13 cellular contexts compared by ENCODE assay signal in the genomic region with DNA sequence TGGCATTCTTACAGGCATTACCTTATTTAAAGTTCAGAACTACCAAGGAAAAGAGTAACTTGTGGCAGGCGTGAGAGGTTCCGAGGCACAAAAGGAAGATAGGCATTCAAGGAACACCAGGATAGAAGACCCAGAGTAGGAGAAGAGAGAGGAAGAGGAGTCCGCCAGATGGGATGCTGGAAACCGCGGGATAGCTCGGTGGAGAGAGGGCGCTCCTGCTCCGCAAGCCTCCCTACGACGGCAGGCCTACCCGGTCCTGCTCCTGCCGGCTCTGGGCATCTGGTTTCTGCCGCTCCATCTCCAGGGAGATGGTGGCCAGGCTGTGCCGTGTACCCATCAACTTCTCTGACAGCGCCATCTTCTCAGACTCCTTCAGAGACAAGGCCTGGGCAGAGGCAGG. TPM values are rescaled to one million over a fixed set of nuclear protein-coding genes. Genes with fewer than 3 reads are reported as not detected.
DNase-seq lines count a peak whose midpoint lies in the region; ATAC-seq, FAIRE-seq and TF ChIP-seq lines count a peak whose summit lies in the region.
"Had no signal": no experiment of that assay in that cellular context is flagged by ENCODE, and none has a peak within 500 bp of the region (broad histone marks: within the 10 kb centered on the region; RNA-seq: fewer than 3 reads in every experiment).

No MANE protein-coding gene starts in this region.

- H3K4me3 ChIP-seq in brain microvascular endothelial cell (ENCODE audit: low read depth, low read length), result no peak overlapping the region
- no peak overlapping the region for H3K4me3 ChIP-seq in HepG2 (replicated peaks in 1 of 3; ENCODE audit: insufficient read depth in 1 of 3, low read depth in 2 of 3, low read length in 3 of 3)
- H3K4me3 ChIP-seq: tibial artery had no signal

- H3K4me3 Mint-ChIP-seq in activated T-cell treated with anti-CD3 and anti-CD28 coated beads, Interleukin-2, amount 50 U/mL, for 24 hours, result no peak overlapping the region
- no peak overlapping the region for H3K4me3 Mint-ChIP-seq in activated T-cell treated with anti-CD3 and anti-CD28 coated beads, Interleukin-2, amount 50 U/mL, for 4 hours
- H3K4me3 Mint-ChIP-seq: activated T-cell treated with anti-CD3 and anti-CD28 coated beads, Interleukin-2, amount 50 U/mL, for 72 hours had no signal

- no peaks in the 10 kb centered on the region for H4K20me1 ChIP-seq in HepG2 (ENCODE audit: insufficient read depth, low read length)

- no peaks in the 10 kb centered on the region for H3K9me3 ChIP-seq in HepG2 (ENCODE audit: low read length)
- H3K9me3 ChIP-seq: BE2C, tibial artery had no signal

- H3K4me2 ChIP-seq in HepG2 (ENCODE audit: low read depth, low read length), result no peak overlapping the region

- H3K27me3 Mint-ChIP-seq in activated T-cell treated with anti-CD3 and anti-CD28 coated beads, Interleukin-2, amount 50 U/mL, for 24 hours, result no peaks in the 10 kb centered on the region
- H3K27me3 Mint-ChIP-seq in activated T-cell treated with anti-CD3 and anti-CD28 coated beads, Interleukin-2, amount 50 U/mL, for 4 hours (ENCODE audit: low read depth), result no peaks in the 10 kb centered on the region

- H2AFZ ChIP-seq in HepG2 (ENCODE audit: low read length), result no peak overlapping the region

- TF ChIP-seq CTCF in brain microvascular endothelial cell (IDR thresholded peaks at IDR 0.05; ENCODE audit: low read depth, low read length, missing control alignments), result peak; percentile 3
- TF ChIP-seq CTCF in HepG2 (CRISPR knock-in tag; IDR thresholded peaks at IDR 0.05), result peak; percentile 30; the same call in 1 of the 2 replicates

- H3K4me1 ChIP-seq in HepG2 (ENCODE audit: insufficient read depth, low read length), result peaks cover 10% of the 10 kb centered on the region
- H3K4me1 ChIP-seq: BE2C had no signal

- no peaks in the 10 kb centered on the region for H3K36me3 Mint-ChIP-seq in activated T-cell treated with anti-CD3 and anti-CD28 coated beads, Interleukin-2, amount 50 U/mL, for 24 hours (ENCODE audit: low read depth)
- no peaks in the 10 kb centered on the region for H3K36me3 Mint-ChIP-seq in activated T-cell treated with anti-CD3 and anti-CD28 coated beads, Interleukin-2, amount 50 U/mL, for 4 hours (ENCODE audit: insufficient read depth)

- POLR2A ChIA-PET in HepG2 (lab: Yijun Ruan, JAX), result interaction anchor here (0.6 to 1.1 kb wide), 2 partner anchors 19 to 333 kb away, joined by 3 to 4 read pairs; no protein-coding TSS in a partner anchor

- TF ChIP-seq EP300 in HepG2 (IDR thresholded peaks at IDR 0.05; ENCODE audit: low read depth in 2 of 2, low read length in 2 of 2), result no peak
- TF ChIP-seq EP300 in HepG2 (CRISPR knock-in tag; IDR thresholded peaks at IDR 0.05; ENCODE audit: borderline replicate concordance), result no peak

- H3K27me3 ChIP-seq in brain microvascular endothelial cell (replicated peaks), result no peaks in the 10 kb centered on the region
- H3K27me3 ChIP-seq in HepG2 (ENCODE audit: control insufficient read depth in 1 of 2, insufficient read depth in 2 of 2, low read length in 2 of 2), result peaks cover 0 to 1% of the 10 kb centered on the region in 2 experiments; a peak in 1 of 5 replicates
- H3K27me3 ChIP-seq: BE2C, tibial artery had no signal

- TF ChIP-seq RAD21 in HepG2 (CRISPR knock-in tag; IDR thresholded peaks at IDR 0.05), result no peak

- CTCF ChIA-PET in HepG2 (lab: Yijun Ruan, JAX; ENCODE audit: low intra/inter-chr PET ratio, low total read pairs), result interaction anchor here (1.0 kb wide), 1 partner anchor 333 kb away, joined by 4 read pairs; no protein-coding TSS in a partner anchor

- H3K27ac ChIP-seq in brain microvascular endothelial cell, result no peak overlapping the region
- no peak overlapping the region for H3K27ac ChIP-seq in HepG2 (ENCODE audit: extremely low read length, insufficient read depth, low read length)
- H3K27ac ChIP-seq in substantia nigra (ENCODE audit: low read depth, low read length, poor library complexity, severe bottlenecking), result peak overlapping the region; percentile 7
- H3K27ac ChIP-seq: tibial artery had no signal

- no TSS peak for BruUV-seq in HepG2 (replicated peaks; lab: Mats Ljungman, UMichigan)

- intact Hi-C loops in HepG2 (cut with micrococcal nuclease; ENCODE audit: unreplicated experiment), result loop anchor here (1.0 kb wide), 1 partner anchor 333 kb away; no protein-coding TSS in a partner anchor

- WGBS in HepG2 (ENCODE audit: low lambda C conversion rate), result 93% methylated on average over 15 of the region's 15 CpGs

- no peaks in the 10 kb centered on the region for H3K79me2 ChIP-seq in HepG2 (ENCODE audit: insufficient read depth, low read length)

- no peak overlapping the region for H3K27ac Mint-ChIP-seq in activated T-cell treated with anti-CD3 and anti-CD28 coated beads, Interleukin-2, amount 50 U/mL, for 24 hours
- H3K27ac Mint-ChIP-seq: activated T-cell treated with anti-CD3 and anti-CD28 coated beads, Interleukin-2, amount 50 U/mL, for 72 hours had no signal

- TF ChIP-seq POLR2A in HepG2 (IDR thresholded peaks at IDR 0.05; ENCODE audit: insufficient read depth in 1 of 2, low read depth in 2 of 2, low read length in 2 of 2), result no peak

- no peaks in the 10 kb centered on the region for H3K9me3 Mint-ChIP-seq in activated T-cell treated with anti-CD3 and anti-CD28 coated beads, Interleukin-2, amount 50 U/mL, for 24 hours
- no peaks in the 10 kb centered on the region for H3K9me3 Mint-ChIP-seq in activated T-cell treated with anti-CD3 and anti-CD28 coated beads, Interleukin-2, amount 50 U/mL, for 4 hours
- H3K9me3 Mint-ChIP-seq: activated T-cell treated with anti-CD3 and anti-CD28 coated beads, Interleukin-2, amount 50 U/mL, for 72 hours had no signal

- no peak for ATAC-seq in activated T-cell treated with anti-CD3 and anti-CD28 coated beads, Interleukin-2, amount 50 U/mL, for 4 hours
- ATAC-seq in HepG2 (no peak), GM21526 (IDR thresholded peaks at IDR 0.05; ENCODE audit: low FRiP score, unreplicated experiment) (no peak)
- ATAC-seq: activated T-cell treated with anti-CD3 and anti-CD28 coated beads, Interleukin-2, amount 50 U/mL, for 72 hours; left colon had no signal

- H3K4me1 Mint-ChIP-seq in activated T-cell treated with anti-CD3 and anti-CD28 coated beads, Interleukin-2, amount 50 U/mL, for 24 hours (ENCODE audit: low read depth), result no peaks in the 10 kb centered on the region
- no peaks in the 10 kb centered on the region for H3K4me1 Mint-ChIP-seq in activated T-cell treated with anti-CD3 and anti-CD28 coated beads, Interleukin-2, amount 50 U/mL, for 4 hours (ENCODE audit: low read depth)

- H3K36me3 ChIP-seq in brain microvascular endothelial cell (replicated peaks) (peaks cover 10% of the 10 kb centered on the region), HepG2 (replicated peaks in 1 of 2; ENCODE audit: control insufficient read depth in 1 of 2, insufficient read depth in 2 of 2, low read length in 2 of 2) (peaks cover 26 to 45% of the 10 kb centered on the region in 2 experiments; a peak in 4 of 5 replicates)
- H3K36me3 ChIP-seq: BE2C had no signal

- H3K9ac ChIP-seq in HepG2 (ENCODE audit: insufficient read depth, low read depth, low read length), result no peak overlapping the region

- in situ Hi-C loops in brain microvascular endothelial cell (cut with HindIII; ENCODE audit: low pct_ligation_motif_present, low sequenced_read_pairs) (no loop called here), HepG2 (cut with HindIII; ENCODE audit: extremely low pct_ligation_motif_present, low pct_unique_long_range_greater_than_20kb) (no loop called here)

- FAIRE-seq in HepG2 (lab: Jason Lieb, UNC), result no peak

- DNase-seq in activated T-cell treated with anti-CD3 and anti-CD28 coated beads, Interleukin-2, amount 50 U/mL, for 24 hours, result peak; percentile 35
- DNase-seq in activated T-cell treated with anti-CD3 and anti-CD28 coated beads, Interleukin-2, amount 50 U/mL, for 4 hours, result no peak
- DNase-seq in brain microvascular endothelial cell (no peak), HepG2 (ENCODE audit: low spot score) (no peak), substantia nigra (lab: John Stamatoyannopoulos, UW) (peak in 15 of 49 donors; percentile 35 to 64 (median 48)), T-helper 9 cell (no peak), GF-D8 (lab: John Stamatoyannopoulos, UW) (no peak)
- DNase-seq: BE2C, left colon, NCI-H1694 had no signal

RNA-seq across cellular contexts. Expression of gene NBPF1, which starts 5.4 kb away (rescaled TPM):
- 1 to 10 TPM; 4.9 to 8.4 (median 5.8) TPM for total RNA-seq in activated T-cell treated with anti-CD3 and anti-CD28 coated beads, Interleukin-2, amount 50 U/mL, for 4 hours
- 35.6 and 36.2 TPM in 2 replicates for total RNA-seq in HepG2 (2016; rRNA removed; fragmentation: Illumina TruSeq; extraction: Trizol)
- total RNA-seq in HepG2 (2016; cell fraction: cytosol; rRNA removed; fragmentation: Illumina TruSeq; extraction: Trizol; ENCODE audit: low read depth), result 2.8 and 3.7 TPM in 2 replicates
- total RNA-seq in HepG2 (2016; cell fraction: insoluble cytoplasmic fraction; rRNA removed; fragmentation: Illumina TruSeq; extraction: Trizol), result 33.6 and 35.9 TPM in 2 replicates
- 12.7 and 15.7 TPM in 2 replicates for total RNA-seq in HepG2 (2016; cell fraction: membrane; rRNA removed; fragmentation: Illumina TruSeq; extraction: Trizol)
- total RNA-seq in HepG2 (2016; cell fraction: nucleus; rRNA removed; fragmentation: Illumina TruSeq; extraction: Trizol), result 43.1 and 51.6 TPM in 2 replicates
- polyA plus RNA-seq in HepG2 (2011; rRNA removed), result 30.3 and 38.8 TPM in 2 replicates
- 13.9 and 24.8 TPM in 2 replicates for polyA plus RNA-seq in HepG2 (2011; cell fraction: cytosol; rRNA removed)
- 44.1 and 66.8 TPM in 2 replicates for polyA plus RNA-seq in HepG2 (2011; cell fraction: nucleus; rRNA removed)
- 24.2 and 34.4 TPM in 2 replicates for polyA plus RNA-seq in HepG2 (2012)
- 3.5 and 3.8 TPM in 2 replicates for polyA plus RNA-seq in HepG2 (2016; cell fraction: cytosol; fragmentation: Illumina TruSeq; extraction: Trizol; ENCODE audit: low read depth)
- 24.0 and 26.6 TPM in 2 replicates for polyA plus RNA-seq in HepG2 (2016; cell fraction: insoluble cytoplasmic fraction; fragmentation: Illumina TruSeq; extraction: Trizol; ENCODE audit: low read depth)
- polyA plus RNA-seq in HepG2 (2016; cell fraction: membrane; fragmentation: Illumina TruSeq; extraction: Trizol; ENCODE audit: low read depth), result 12.4 and 14.6 TPM in 2 replicates
- 54.4 and 54.5 TPM in 2 replicates for polyA plus RNA-seq in HepG2 (2016; cell fraction: nucleus; fragmentation: Illumina TruSeq; extraction: Trizol; ENCODE audit: insufficient read depth, low read depth)
- polyA minus RNA-seq in HepG2 (2011; rRNA and poly(A)+ RNA removed; ENCODE audit: low replicate concordance), result 29.8 and 35.9 TPM in 2 replicates
- 20.5 and 26.0 TPM in 2 replicates for polyA minus RNA-seq in HepG2 (2011; cell fraction: cytosol; rRNA and poly(A)+ RNA removed)
- 98.8 and 162 TPM in 2 replicates for polyA minus RNA-seq in HepG2 (2011; cell fraction: nucleus; rRNA and poly(A)+ RNA removed)

RNA-seq across cellular contexts. Expression of gene RNU1-3, which starts 48.0 kb away (rescaled TPM):
- 1,000 to 10,000 TPM; 1,321 to 1,622 (median 1,616) TPM for total RNA-seq in activated T-cell treated with anti-CD3 and anti-CD28 coated beads, Interleukin-2, amount 50 U/mL, for 4 hours
- total RNA-seq in HepG2 (2016; rRNA removed; fragmentation: Illumina TruSeq; extraction: Trizol), result 859 and 11,018 TPM in 2 replicates
- total RNA-seq in HepG2 (2016; cell fraction: cytosol; rRNA removed; fragmentation: Illumina TruSeq; extraction: Trizol; ENCODE audit: low read depth), result 16,281 and 17,236 TPM in 2 replicates
- 1,309 and 10,613 TPM in 2 replicates for total RNA-seq in HepG2 (2016; cell fraction: insoluble cytoplasmic fraction; rRNA removed; fragmentation: Illumina TruSeq; extraction: Trizol)
- total RNA-seq in HepG2 (2016; cell fraction: membrane; rRNA removed; fragmentation: Illumina TruSeq; extraction: Trizol), result 2,848 and 3,475 TPM in 2 replicates
- total RNA-seq in HepG2 (2016; cell fraction: nucleus; rRNA removed; fragmentation: Illumina TruSeq; extraction: Trizol), result 52,466 and 64,417 TPM in 2 replicates
- under 0.01 TPM in 2 replicates for polyA plus RNA-seq in HepG2 (2011; rRNA removed)
- polyA plus RNA-seq in HepG2 (2011; cell fraction: cytosol; rRNA removed), result under 0.01 TPM in 2 replicates
- polyA plus RNA-seq in HepG2 (2011; cell fraction: nucleus; rRNA removed), result under 0.01 TPM in 2 replicates
- polyA plus RNA-seq in HepG2 (2012), result 59.2 and 78.2 TPM in 2 replicates
- polyA plus RNA-seq in HepG2 (2016; cell fraction: cytosol; fragmentation: Illumina TruSeq; extraction: Trizol; ENCODE audit: low read depth), result 27.3 and 44.4 TPM in 2 replicates
- polyA plus RNA-seq in HepG2 (2016; cell fraction: insoluble cytoplasmic fraction; fragmentation: Illumina TruSeq; extraction: Trizol; ENCODE audit: low read depth), result not detected in 2 replicates
- polyA plus RNA-seq in HepG2 (2016; cell fraction: membrane; fragmentation: Illumina TruSeq; extraction: Trizol; ENCODE audit: low read depth), result not detected in 2 replicates
- polyA plus RNA-seq in HepG2 (2016; cell fraction: nucleus; fragmentation: Illumina TruSeq; extraction: Trizol; ENCODE audit: insufficient read depth, low read depth), result 32.8 TPM in 1 of 2 replicates, not detected in the other
- polyA minus RNA-seq in HepG2 (2011; rRNA and poly(A)+ RNA removed; ENCODE audit: low replicate concordance), result 12,820 and 15,604 TPM in 2 replicates
- polyA minus RNA-seq in HepG2 (2011; cell fraction: cytosol; rRNA and poly(A)+ RNA removed), result 90,102 and 105,040 TPM in 2 replicates
- polyA minus RNA-seq in HepG2 (2011; cell fraction: nucleus; rRNA and poly(A)+ RNA removed), result 42,574 and 58,030 TPM in 2 replicates
